11 cellular contexts compared by ENCODE assay signal in the genomic region with DNA sequence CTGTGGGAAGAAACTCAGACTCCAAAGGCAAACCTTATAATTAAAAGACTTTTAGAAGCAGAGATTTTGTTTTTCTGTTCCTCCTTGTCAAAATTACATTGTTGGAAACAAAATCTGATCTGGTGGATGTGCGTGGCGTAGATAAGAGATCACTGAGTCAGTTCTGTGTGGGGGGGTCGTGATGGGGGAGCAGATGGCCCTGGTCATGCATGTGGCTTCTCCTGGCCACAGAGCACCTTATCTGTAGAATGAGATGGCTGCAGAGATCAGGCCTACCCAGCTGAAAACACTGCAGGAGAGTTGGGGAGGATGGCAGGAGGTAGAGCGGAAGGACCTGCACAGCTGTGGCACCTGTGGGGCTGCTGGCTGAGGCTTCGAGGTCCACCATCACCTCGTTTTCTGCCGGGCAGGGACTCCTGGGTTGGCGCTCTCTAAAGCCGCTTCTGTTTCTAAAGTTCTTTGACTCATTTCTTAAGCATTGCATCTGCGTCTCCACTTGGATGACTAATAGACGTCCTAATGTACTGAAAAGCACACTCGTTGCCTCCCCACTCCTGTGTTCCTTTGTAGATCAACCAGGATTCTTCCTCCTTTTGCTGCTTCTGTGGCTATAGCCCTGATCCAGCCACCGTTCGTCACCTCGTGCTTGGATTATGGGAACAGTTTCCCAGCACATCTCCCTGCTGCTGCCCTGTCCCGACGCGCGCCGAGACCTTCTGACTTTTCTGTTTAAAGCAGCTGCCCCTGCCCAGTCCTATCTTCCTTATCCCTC.
DNase-seq lines count a peak whose midpoint lies in the region; ATAC-seq and TF ChIP-seq lines count a peak whose summit lies in the region.
"Had no signal": no experiment of that assay in that cellular context is flagged by ENCODE, and none has a peak within 500 bp of the region (broad histone marks: within the 10 kb centered on the region; RNA-seq: fewer than 3 reads in every experiment).

No MANE protein-coding gene starts in this region.

- no peak for TF ChIP-seq POLR2A in testis (IDR thresholded peaks at IDR 0.05)

- H3K79me2 ChIP-seq in parathyroid adenoma, result peaks cover 40% of the 10 kb centered on the region

- DNase-seq in EH (ENCODE audit: low read depth), result peak; percentile 92
- peak; percentile 86 for DNase-seq in RKO (ENCODE audit: low spot score)
- DNase-seq in epithelial cell of esophagus (ENCODE audit: low read depth), result peak; percentile 90
- no peak for DNase-seq in testis
- DNase-seq in iPS-NIHi11 (ENCODE audit: low spot score), result no peak
- DNase-seq: activated T-cell treated with anti-CD3 and anti-CD28 coated beads, Interleukin-2, amount 50 U/mL, for 4 hours; immature natural killer cell; NCI-H774 had no signal

- no peak for ATAC-seq in HG03442 (IDR thresholded peaks at IDR 0.05; ENCODE audit: unreplicated experiment)
- ATAC-seq in HG03159 (IDR thresholded peaks at IDR 0.05; ENCODE audit: unreplicated experiment), result no peak
- ATAC-seq: activated T-cell treated with anti-CD3 and anti-CD28 coated beads, Interleukin-2, amount 50 U/mL, for 4 hours had no signal

- H3K9me3 ChIP-seq in parathyroid adenoma (ENCODE audit: control insufficient read depth, low read length) (no peaks in the 10 kb centered on the region), testis (no peaks in the 10 kb centered on the region)

- H3K36me3 ChIP-seq in parathyroid adenoma (ENCODE audit: control insufficient read depth, insufficient read depth, low read length) (no peaks in the 10 kb centered on the region), testis (ENCODE audit: low read depth, missing control alignments) (no peaks in the 10 kb centered on the region)

- WGBS in testis, 2 donors, result 89 to 94% methylated on average over 20 of the region's 20 CpGs

- H3K4me2 ChIP-seq in parathyroid adenoma (ENCODE audit: low read length), result peak overlapping the region; percentile 53

- H3K4me1 ChIP-seq in parathyroid adenoma (peaks cover 14% of the 10 kb centered on the region), testis (no peaks in the 10 kb centered on the region)

- no peaks in the 10 kb centered on the region for H3K27me3 ChIP-seq in parathyroid adenoma (ENCODE audit: control insufficient read depth, insufficient read depth, low read length)
- H3K27me3 ChIP-seq in testis, result no peaks in the 10 kb centered on the region

- H3K4me3 ChIP-seq in epithelial cell of esophagus (ENCODE audit: low read length) (no peak overlapping the region), parathyroid adenoma (ENCODE audit: low read depth, low read length) (no peak overlapping the region), testis (no peak overlapping the region)

- no peak overlapping the region for H2AFZ ChIP-seq in parathyroid adenoma

- H3K27ac ChIP-seq in parathyroid adenoma (no peak overlapping the region), testis (no peak overlapping the region)

- no peak overlapping the region for H3K9ac ChIP-seq in parathyroid adenoma

- TF ChIP-seq CTCF in epithelial cell of esophagus (IDR thresholded peaks at IDR 0.05; ENCODE audit: insufficient read depth, low read depth, low read length, missing control alignments), result no peak
- no peak for TF ChIP-seq CTCF in parathyroid adenoma (IDR thresholded peaks at IDR 0.05)
- TF ChIP-seq CTCF in testis (IDR thresholded peaks at IDR 0.05), result no peak

- intact Hi-C loops in testis (cut with DNase I; ENCODE audit: low total_unique reads), result no loop called here

Comparison
In these comparisons a context has a peak if more than half of its experiments do, and no peak if none do; other contexts are left out.
1. DNase-seq: peak in EH (single experiment), RKO (single experiment) and epithelial cell of esophagus (single experiment); none in testis (single experiment) and iPS-NIHi11 (single experiment).